2 cellular contexts compared by ENCODE assay signal in the genomic region with DNA sequence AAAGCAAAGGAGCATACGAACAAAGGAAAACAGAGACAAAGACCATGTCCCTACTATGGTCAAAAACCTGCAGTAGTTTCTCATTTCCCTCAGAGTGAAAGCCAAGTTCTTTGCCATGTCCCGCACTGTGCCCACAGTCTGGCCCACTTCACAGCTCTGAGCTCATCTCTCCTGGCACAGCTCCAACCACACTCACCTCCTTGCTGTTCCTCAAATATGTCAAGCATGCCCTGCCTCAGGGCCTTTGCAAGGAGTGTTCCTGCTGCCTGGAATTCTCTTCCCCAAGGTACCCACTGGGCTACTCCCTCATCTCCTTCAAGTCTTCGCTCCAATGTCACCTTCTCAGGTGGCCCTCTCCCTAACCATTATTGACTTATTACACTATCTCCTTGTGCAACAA.
TF ChIP-seq lines count a peak whose summit lies in the region.

No MANE protein-coding gene starts in this region.

TF ChIP-seq in IMR-90, 13 proteins besides CTCF, POLR2A, EP300 and RAD21 (continued from another document):
- TF ChIP-seq ELK1 (IDR thresholded peaks at IDR 0.05; ENCODE audit: borderline replicate concordance, low read depth, low read length) (no peak), MAZ (IDR thresholded peaks at IDR 0.05; ENCODE audit: borderline replicate concordance, low read depth, low read length) (no peak), FOS (IDR thresholded peaks at IDR 0.05; ENCODE audit: low read depth, low read length) (no peak)

TF ChIP-seq in GM23338, 12 proteins besides CTCF, POLR2A, EP300 and RAD21:
- TF ChIP-seq, protein P1, sequence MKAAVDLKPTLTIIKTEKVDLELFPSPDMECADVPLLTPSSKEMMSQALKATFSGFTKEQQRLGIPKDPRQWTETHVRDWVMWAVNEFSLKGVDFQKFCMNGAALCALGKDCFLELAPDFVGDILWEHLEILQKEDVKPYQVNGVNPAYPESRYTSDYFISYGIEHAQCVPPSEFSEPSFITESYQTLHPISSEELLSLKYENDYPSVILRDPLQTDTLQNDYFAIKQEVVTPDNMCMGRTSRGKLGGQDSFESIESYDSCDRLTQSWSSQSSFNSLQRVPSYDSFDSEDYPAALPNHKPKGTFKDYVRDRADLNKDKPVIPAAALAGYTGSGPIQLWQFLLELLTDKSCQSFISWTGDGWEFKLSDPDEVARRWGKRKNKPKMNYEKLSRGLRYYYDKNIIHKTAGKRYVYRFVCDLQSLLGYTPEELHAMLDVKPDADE (IDR thresholded peaks at IDR 0.05): no peak
- TF ChIP-seq NANOG (IDR thresholded peaks at IDR 0.05; ENCODE audit: borderline replicate concordance) (no peak), REST (IDR thresholded peaks at IDR 0.05; ENCODE audit: unreplicated experiment) (no peak), POLR2AphosphoS5 (IDR thresholded peaks at IDR 0.05; ENCODE audit: low read depth) (no peak)
